20 cellular contexts compared by ENCODE assay signal in genomic region chr17:82640046-82640445, GRCh38. TPM values are rescaled to one million over a fixed set of nuclear protein-coding genes. Genes with fewer than 3 reads are reported as not detected.
DNase-seq lines count a peak whose midpoint lies in the region; ATAC-seq, FAIRE-seq and TF ChIP-seq lines count a peak whose summit lies in the region.
"Had no signal": no experiment of that assay in that cellular context is flagged by ENCODE, and none has a peak within 500 bp of the region (broad histone marks: within the 10 kb centered on the region; RNA-seq: fewer than 3 reads in every experiment).

No MANE protein-coding gene starts in this region.

- DNase-seq in GDM1 (lab: John Stamatoyannopoulos, UW) = peak; percentile 77
- peak; percentile 36 for DNase-seq in UCSD-AML1 (lab: John Stamatoyannopoulos, UW; ENCODE audit: unreplicated experiment)
- peak; percentile 32 for DNase-seq in kidney
- DNase-seq in sciatic nerve (ENCODE audit: low spot score) = no peak
- DNase-seq in NCI-H510A (lab: John Stamatoyannopoulos, UW) = no peak
- no peak for DNase-seq in activated CD8-positive, alpha-beta memory T cell treated with anti-CD3 and anti-CD28 coated beads for 24 hours
- DNase-seq: C1 segment of cervical spinal cord, DMS79, H7, MM.1S, NCI-H1092, NCI-H1436 treated with DMSO at 0.1 percent for 48 hours, NCI-H2029, NCI-H774, RPMI8226, SHP77 treated with DMSO at 0.1 percent for 48 hours, SK-N-SH had no signal

- H3K4me3 ChIP-seq in kidney (ENCODE audit: low read length in 2 of 2) = no peak overlapping the region

- intact Hi-C loops in kidney (cut with DNase I) = no loop called here
- intact Hi-C loops in sciatic nerve (cut with DNase I) = no loop called here

- ATAC-seq in sciatic nerve (peak; percentile 8), GM19395 (IDR thresholded peaks at IDR 0.05; ENCODE audit: unreplicated experiment) (no peak), HG03097 (IDR thresholded peaks at IDR 0.05; ENCODE audit: low FRiP score, unreplicated experiment) (no peak)

- FAIRE-seq in kidney (lab: Jason Lieb, UNC) = no peak
- FAIRE-seq: D721Med had no signal

- H3K9ac ChIP-seq in kidney (ENCODE audit: low read length in 2 of 2) = no peak overlapping the region
- H3K9ac ChIP-seq: SK-N-SH had no signal

- H3K36me3 ChIP-seq in kidney (ENCODE audit: control insufficient read depth in 1 of 2, insufficient read depth in 2 of 2, low read length in 2 of 2) = peaks cover 16 to 24% of the 10 kb centered on the region in 2 donors

- H3K9me3 ChIP-seq in kidney (ENCODE audit: control insufficient read depth in 1 of 2, low read length in 2 of 2) = no peaks in the 10 kb centered on the region
- H3K9me3 ChIP-seq: SK-N-SH had no signal

- H3K27ac ChIP-seq in kidney (ENCODE audit: low read depth in 2 of 2, low read length in 2 of 2) = no peak overlapping the region

- no peak for TF ChIP-seq CTCF in kidney (IDR thresholded peaks at IDR 0.05; ENCODE audit: borderline replicate concordance, extremely low read depth, insufficient read depth)

- peaks cover 0 to 2% of the 10 kb centered on the region in 2 donors for H3K4me1 ChIP-seq in kidney (ENCODE audit: control insufficient read depth in 1 of 2, insufficient read depth in 1 of 2, low read depth in 1 of 2, low read length in 2 of 2)

RNA-seq across cellular contexts. Expression of gene WDR45B, which starts 8.2 kb away (rescaled TPM):
- total RNA-seq in kidney (65.4 TPM), sciatic nerve (67.1 TPM)
- polyA plus RNA-seq in kidney (ENCODE audit: insufficient read depth, low read depth, low replicate concordance) = 64.7 TPM

RNA-seq across cellular contexts. Expression of gene RAB40B, which starts 58.5 kb away (rescaled TPM):
- 21.7 TPM for total RNA-seq in kidney
- 36.1 TPM for polyA plus RNA-seq in kidney (ENCODE audit: insufficient read depth, low read depth, low replicate concordance)
- 30.3 TPM for total RNA-seq in sciatic nerve

Comparison
In these comparisons a context has a peak if more than half of its experiments do, and no peak if none do; other contexts are left out.
1. DNase-seq: peak in GDM1 (single experiment), UCSD-AML1 (single experiment) and kidney (single experiment); none in sciatic nerve (single experiment), NCI-H510A (single experiment) and activated CD8-positive, alpha-beta memory T cell treated with anti-CD3 and anti-CD28 coated beads for 24 hours (single experiment).